In genomic region chr2:11073791-11074190, GRCh38 we compare ENCODE assay signal across 1 cellular context.
TF ChIP-seq lines count a peak whose summit lies in the region.

No MANE protein-coding gene starts in this region.

TF ChIP-seq in IMR-90, 13 proteins besides CTCF, POLR2A, EP300 and RAD21 (continued from another document):
- TF ChIP-seq ELK1 (IDR thresholded peaks at IDR 0.05; ENCODE audit: borderline replicate concordance, low read depth, low read length) (no peak), NFE2L2 (IDR thresholded peaks at IDR 0.05; ENCODE audit: low read depth, low read length) (no peak)
